19 cellular contexts compared by ENCODE assay signal in genomic region chr5:52010430-52010829, GRCh38.
"Had no signal": no experiment of that assay in that cellular context is flagged by ENCODE, and none has a peak within 500 bp of the region (broad histone marks: within the 10 kb centered on the region; RNA-seq: fewer than 3 reads in every experiment).

No MANE protein-coding gene starts in this region.

- H3K36me3 ChIP-seq: esophagus squamous epithelium, thyroid gland, WERI-Rb-1 had no signal

- H3K4me3 ChIP-seq: esophagus squamous epithelium, mucosa of descending colon, thyroid gland had no signal

- ATAC-seq: activated CD4-positive, alpha-beta T cell treated with anti-CD3 and anti-CD28 coated beads for 36 hours; activated CD8-positive, alpha-beta T cell treated with anti-CD3 and anti-CD28 coated beads for 36 hours; activated T-cell treated with anti-CD3 and anti-CD28 coated beads, Interleukin-2, amount 50 U/mL, for 72 hours; left colon; mucosa of descending colon; natural killer cell; right cardiac atrium had no signal

- FAIRE-seq: bronchial epithelial cell, urothelium cell line had no signal

- H3K27ac ChIP-seq: esophagus squamous epithelium, thyroid gland, WERI-Rb-1 had no signal

- H3K9me3 ChIP-seq: esophagus squamous epithelium, mucosa of descending colon, thyroid gland had no signal

- H3K27me3 ChIP-seq: esophagus squamous epithelium, thyroid gland had no signal

- H3K4me1 ChIP-seq: esophagus squamous epithelium, thyroid gland had no signal

- DNase-seq: activated CD4-positive, alpha-beta T cell treated with anti-CD3 and anti-CD28 coated beads for 36 hours; activated CD8-positive, alpha-beta memory T cell treated with anti-CD3 and anti-CD28 coated beads, Interleukin-2, amount 50 U/mL, for 4 hours; activated CD8-positive, alpha-beta T cell treated with anti-CD3 and anti-CD28 coated beads for 36 hours; activated gamma-delta T cell treated with Interleukin-2 at 50 U/mL for 16 hours; activated T-cell treated with anti-CD3 and anti-CD28 coated beads, Interleukin-2, amount 50 U/mL, for 72 hours; aorta; esophagus squamous epithelium; foreskin fibroblast; head of caudate nucleus; left colon; mammary epithelial cell; mucosa of descending colon; natural killer cell; right cardiac atrium; small intestine; thyroid gland; WERI-Rb-1 had no signal
